In the genomic region with DNA sequence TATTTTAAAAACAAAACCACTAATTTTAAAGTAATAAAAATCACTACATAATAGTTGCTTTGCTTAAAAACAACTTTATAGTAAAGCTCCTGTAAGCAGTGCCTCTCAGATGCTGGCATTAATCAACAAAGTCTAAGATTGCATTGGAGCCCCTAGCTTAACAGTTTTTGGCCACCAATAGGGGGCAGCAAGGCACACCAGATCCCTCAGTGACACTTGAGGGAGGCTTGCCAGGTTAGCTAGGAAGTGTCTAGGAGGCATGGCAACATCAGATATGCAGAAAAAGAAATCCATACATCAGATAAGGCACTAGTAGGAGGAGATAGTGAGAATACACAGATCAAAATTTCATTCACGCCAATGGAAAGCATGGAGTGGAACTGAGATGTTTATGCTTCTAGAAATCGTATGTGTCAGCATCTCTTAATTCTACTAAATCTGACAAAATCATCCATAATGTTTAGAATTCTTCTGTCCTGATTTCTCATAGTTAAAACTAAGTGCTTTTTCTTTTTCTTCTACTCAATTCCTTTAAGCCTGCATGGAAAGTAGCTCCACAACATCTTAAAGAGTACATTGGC, we compare ENCODE assay signal across 8 cellular contexts.
A peak's percentile ranks its signal among the peaks of the same experiment; 100 is the strongest.
DNase-seq lines count a peak whose midpoint lies in the region; ATAC-seq, FAIRE-seq and TF ChIP-seq lines count a peak whose summit lies in the region.

No MANE protein-coding gene starts in this region.

- H3K36me3 ChIP-seq in astrocyte (ENCODE audit: insufficient read depth, low read length) (no peaks in the 10 kb centered on the region), spleen (no peaks in the 10 kb centered on the region)

- no peaks in the 10 kb centered on the region for H3K4me1 Mint-ChIP-seq in astrocyte (ENCODE audit: low read depth, unreplicated experiment)

- WGBS in spleen, 5 donors: 55 to 75% (median 58%) methylated on average over 2 of the region's 2 CpGs

- no peak overlapping the region for H3K4me3 ChIP-seq in astrocyte (ENCODE audit: insufficient read depth, low read depth, low read length)
- no peak overlapping the region for H3K4me3 ChIP-seq in spleen

- H3K9ac ChIP-seq in astrocyte (ENCODE audit: low read length): no peak overlapping the region

- peaks cover 2% of the 10 kb centered on the region for H3K9me3 Mint-ChIP-seq in astrocyte (ENCODE audit: unreplicated experiment)

- no peak overlapping the region for H3K4me2 ChIP-seq in astrocyte (ENCODE audit: low read length)

- no peak overlapping the region for H3K4me3 Mint-ChIP-seq in astrocyte (ENCODE audit: unreplicated experiment)

- H3K27ac Mint-ChIP-seq in astrocyte (ENCODE audit: unreplicated experiment): no peak overlapping the region

- no peaks in the 10 kb centered on the region for H3K79me2 ChIP-seq in astrocyte (ENCODE audit: insufficient read depth, low read length)

- TF ChIP-seq CTCF in astrocyte (IDR thresholded peaks at IDR 0.05; ENCODE audit: insufficient read depth, low read depth, low read length) (peak; percentile 84), spleen (IDR thresholded peaks at IDR 0.05 in 8 of 11, conservative IDR thresholded peaks at IDR 0.05 in 3 of 11) (peak; percentile 13 to 78 (median 68))

- H3K9me3 ChIP-seq in astrocyte (ENCODE audit: insufficient read depth, low read depth, low read length) (no peaks in the 10 kb centered on the region), spleen (no peaks in the 10 kb centered on the region)

- peak; percentile 32 for DNase-seq in activated gamma-delta T cell treated with Interleukin-2 at 50 U/mL for 16 hours
- DNase-seq in activated gamma-delta T cell (lab: John Stamatoyannopoulos, UW): no peak
- DNase-seq in NCI-H1436 treated with DMSO at 0.1 percent for 48 hours (lab: John Stamatoyannopoulos, UW): peak; percentile 51
- peak; percentile 8 to 52 (median 35) for DNase-seq in T-helper 1 cell
- DNase-seq in astrocyte (ENCODE audit: low read depth): peak; percentile 27
- peak in 36 of 51 donors; percentile 0 to 69 (median 24) for DNase-seq in hypothalamus (lab: John Stamatoyannopoulos, UW)
- DNase-seq in spleen: no peak

- H2AFZ ChIP-seq in astrocyte (ENCODE audit: low read depth, low read length): no peak overlapping the region

- no peaks in the 10 kb centered on the region for H3K27me3 Mint-ChIP-seq in astrocyte (ENCODE audit: low read depth, unreplicated experiment)

- H3K4me1 ChIP-seq in astrocyte (ENCODE audit: insufficient read depth, low read length) (peaks cover 5% of the 10 kb centered on the region), spleen (no peaks in the 10 kb centered on the region)

- ATAC-seq in HG02870 (IDR thresholded peaks at IDR 0.05; ENCODE audit: unreplicated experiment): peak; percentile 87

- no peak for TF ChIP-seq POLR2A in spleen (IDR thresholded peaks at IDR 0.05)

- intact Hi-C loops in spleen (cut with DNase I; ENCODE audit: low total_unique reads): no loop called here

- H3K27ac ChIP-seq in astrocyte (ENCODE audit: low read depth, low read length): no peak overlapping the region
- no peak overlapping the region for H3K27ac ChIP-seq in spleen

- no peaks in the 10 kb centered on the region for H4K20me1 ChIP-seq in astrocyte (ENCODE audit: insufficient read depth, low read length)

- H3K36me3 Mint-ChIP-seq in astrocyte (ENCODE audit: low read depth, unreplicated experiment): no peaks in the 10 kb centered on the region

- H3K27me3 ChIP-seq in astrocyte (ENCODE audit: insufficient read depth, low read length) (no peaks in the 10 kb centered on the region), spleen (replicated peaks in 1 of 7) (no peaks in the 10 kb centered on the region)

- FAIRE-seq in astrocyte (lab: Jason Lieb, UNC): no peak

Comparison
In these comparisons a context has a peak if more than half of its experiments do, and no peak if none do; other contexts are left out.
1. DNase-seq: peak in activated gamma-delta T cell treated with Interleukin-2 at 50 U/mL for 16 hours (single experiment), NCI-H1436 treated with DMSO at 0.1 percent for 48 hours (single experiment), T-helper 1 cell (5 of 5), astrocyte (single experiment) and hypothalamus (36 of 51); none in activated gamma-delta T cell (single experiment) and spleen (single experiment).